14 cellular contexts compared by ENCODE assay signal in the genomic region with DNA sequence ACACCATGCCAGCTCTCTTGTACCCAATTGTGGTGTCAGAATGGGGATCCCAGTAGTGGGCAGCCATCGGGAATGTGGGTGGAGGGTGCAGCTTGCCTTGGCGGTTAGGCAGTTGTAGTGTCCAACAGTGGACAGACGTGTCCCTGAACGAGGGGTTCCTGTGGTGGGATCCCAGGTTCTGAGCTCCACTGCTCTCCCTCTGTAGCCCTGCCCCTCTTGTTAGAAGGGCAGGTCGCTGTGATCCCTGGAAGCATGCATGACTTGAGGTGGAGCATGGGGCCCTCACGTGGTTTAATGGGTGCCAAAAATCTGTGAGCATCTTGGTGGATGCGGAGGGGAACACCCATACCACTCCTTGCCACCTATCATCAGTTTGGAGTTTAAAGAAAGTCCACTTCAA. TPM values are rescaled to one million over a fixed set of nuclear protein-coding genes. Genes with fewer than 3 reads are reported as not detected.
DNase-seq lines count a peak whose midpoint lies in the region; ATAC-seq, FAIRE-seq and TF ChIP-seq lines count a peak whose summit lies in the region.
"Had no signal": no experiment of that assay in that cellular context is flagged by ENCODE, and none has a peak within 500 bp of the region (broad histone marks: within the 10 kb centered on the region; RNA-seq: fewer than 3 reads in every experiment).

No MANE protein-coding gene starts in this region.

- ATAC-seq in A549 = no peak
- no peak for ATAC-seq in activated T-helper 17 cell treated with anti-CD3 and anti-CD28 coated beads, Interleukin-2, amount 50 U/mL, for 72 hours (replicated peaks)

- POLR2A ChIA-PET in A549 (lab: Yijun Ruan, JAX) = interaction anchor here (1.4 kb wide), 1 partner anchor 13 kb away, joined by 3 read pairs; no protein-coding TSS in a partner anchor

- H3K4me3 Mint-ChIP-seq in nephron = peak overlapping the region; percentile 8 to 35 (median 21)
- no peak overlapping the region for H3K4me3 Mint-ChIP-seq in activated T-helper 17 cell treated with anti-CD3 and anti-CD28 coated beads, Interleukin-2, amount 50 U/mL, for 72 hours

- H3K27ac ChIP-seq in A549 = peak overlapping the region in 1 of 2 experiments; percentile 76; a peak in 1 of 6 replicates
- 0 out of 2 replicates have a peak overlapping the region, but pooled peaks have one; percentile 32 for H3K27ac ChIP-seq in BLaER1
- H3K27ac ChIP-seq: GM23248 had no signal

- H3K36me3 ChIP-seq in BLaER1 = peaks cover 28% of the 10 kb centered on the region

- peaks cover 3% of the 10 kb centered on the region for H3K36me3 Mint-ChIP-seq in nephron (ENCODE audit: low read depth)
- peaks cover 18% of the 10 kb centered on the region for H3K36me3 Mint-ChIP-seq in activated T-helper 17 cell treated with anti-CD3 and anti-CD28 coated beads, Interleukin-2, amount 50 U/mL, for 72 hours (ENCODE audit: low read depth)

- CTCF ChIA-PET in A549 (lab: Yijun Ruan, JAX) = interaction anchor here (2.0 to 3.0 kb wide), 2 partner anchors 10 to 33 kb away, joined by 8 to 9 read pairs; no protein-coding TSS in a partner anchor

- H3K4me3 ChIP-seq in A549 = no peak overlapping the region
- H3K4me3 ChIP-seq in BLaER1 = no peak overlapping the region
- H3K4me3 ChIP-seq: GM23248 had no signal

- in situ Hi-C loops in SK-MEL-5 (cut with HindIII; ENCODE audit: low pct_unique_long_range_greater_than_20kb, low sequenced_read_pairs) = no loop called here

- DNase-seq in A549 (ENCODE audit: low read depth in 1 of 2, low spot score in 1 of 2) (no peak), SK-MEL-5 (ENCODE audit: low read depth, low spot score) (peak; percentile 56), LoVo (ENCODE audit: low spot score) (no peak), GDM1 (lab: John Stamatoyannopoulos, UW) (no peak)
- DNase-seq: DMS153, GM23248, NCI-H1930, NCI-H510A treated with DMSO at 0.1 percent for 48 hours, SIG-M5 had no signal

- TF ChIP-seq EP300 in A549 (IDR thresholded peaks at IDR 0.05) = no peak

- H3K9me3 ChIP-seq in A549 = no peaks in the 10 kb centered on the region
- no peaks in the 10 kb centered on the region for H3K9me3 ChIP-seq in BLaER1

- no peak for TF ChIP-seq CTCF in A549 (IDR thresholded peaks at IDR 0.05)
- no peak for TF ChIP-seq CTCF in nephron (IDR thresholded peaks at IDR 0.05; ENCODE audit: unreplicated experiment in 3 of 3)

- no peak for FAIRE-seq in A549 (lab: Jason Lieb, UNC)
- FAIRE-seq: HTR-8/SVneo, RCC 7860 had no signal

- H3K4me1 Mint-ChIP-seq in nephron = peaks cover 56% of the 10 kb centered on the region
- peaks cover 42% of the 10 kb centered on the region for H3K4me1 Mint-ChIP-seq in activated T-helper 17 cell treated with anti-CD3 and anti-CD28 coated beads, Interleukin-2, amount 50 U/mL, for 72 hours

- 0 out of 3 replicates have a peak overlapping the region, but pooled peaks have one; percentile 4 for H3K4me2 ChIP-seq in A549
- H3K4me2 ChIP-seq in BLaER1 = peak overlapping the region; percentile 86

- H4K20me1 ChIP-seq in BLaER1 = peaks cover 89% of the 10 kb centered on the region

- H3K27me3 ChIP-seq in BLaER1 = no peaks in the 10 kb centered on the region

- no peaks in the 10 kb centered on the region for H3K9me3 Mint-ChIP-seq in nephron
- H3K9me3 Mint-ChIP-seq in activated T-helper 17 cell treated with anti-CD3 and anti-CD28 coated beads, Interleukin-2, amount 50 U/mL, for 72 hours = no peaks in the 10 kb centered on the region

- H3K4me1 ChIP-seq in A549 (peaks cover 60% of the 10 kb centered on the region), BLaER1 (peaks cover 72% of the 10 kb centered on the region)

- H3K9ac ChIP-seq in BLaER1 = peak overlapping the region; percentile 95; the same call in 1 of the 2 replicates
- H3K9ac ChIP-seq: GM23248 had no signal

- TF ChIP-seq RAD21 in A549 (conservative IDR thresholded peaks at IDR 0.05 in 1 of 2, IDR thresholded peaks at IDR 0.05 in 1 of 2) = no peak

- H3K27ac Mint-ChIP-seq in nephron = no peak overlapping the region
- no peak overlapping the region for H3K27ac Mint-ChIP-seq in activated T-helper 17 cell treated with anti-CD3 and anti-CD28 coated beads, Interleukin-2, amount 50 U/mL, for 72 hours

- H3K27me3 Mint-ChIP-seq in nephron (ENCODE audit: low read depth) = peaks cover 4% of the 10 kb centered on the region
- no peaks in the 10 kb centered on the region for H3K27me3 Mint-ChIP-seq in activated T-helper 17 cell treated with anti-CD3 and anti-CD28 coated beads, Interleukin-2, amount 50 U/mL, for 72 hours

- WGBS in A549 (ENCODE audit: missing lambda C conversion rate) = 88% methylated on average over 7 of the region's 7 CpGs

- TF ChIP-seq POLR2A in A549 (IDR thresholded peaks at IDR 0.05; ENCODE audit: low read length) = no peak

TF ChIP-seq in A549, 52 proteins besides CTCF, POLR2A, EP300 and RAD21:
- no peak for TF ChIP-seq RNF2 (IDR thresholded peaks at IDR 0.05; ENCODE audit: borderline replicate concordance, low read depth)
- TF ChIP-seq ESRRA (IDR thresholded peaks at IDR 0.05; ENCODE audit: borderline replicate concordance, low read length) = no peak
- no peak for TF ChIP-seq POLR2AphosphoS2 (conservative IDR thresholded peaks at IDR 0.05; ENCODE audit: low read length)
- TF ChIP-seq ZNF302 (CRISPR knock-in tag; IDR thresholded peaks at IDR 0.05) = no peak
- TF ChIP-seq FOXS1 (CRISPR knock-in tag; IDR thresholded peaks at IDR 0.05) = no peak
- no peak for TF ChIP-seq RFX5 (IDR thresholded peaks at IDR 0.05)
- TF ChIP-seq TFCP2L1 (CRISPR knock-in tag; IDR thresholded peaks at IDR 0.05) = no peak
- TF ChIP-seq, protein P1, sequence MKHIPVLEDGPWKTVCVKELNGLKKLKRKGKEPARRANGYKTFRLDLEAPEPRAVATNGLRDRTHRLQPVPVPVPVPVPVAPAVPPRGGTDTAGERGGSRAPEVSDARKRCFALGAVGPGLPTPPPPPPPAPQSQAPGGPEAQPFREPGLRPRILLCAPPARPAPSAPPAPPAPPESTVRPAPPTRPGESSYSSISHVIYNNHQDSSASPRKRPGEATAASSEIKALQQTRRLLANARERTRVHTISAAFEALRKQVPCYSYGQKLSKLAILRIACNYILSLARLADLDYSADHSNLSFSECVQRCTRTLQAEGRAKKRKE (CRISPR knock-in tag; IDR thresholded peaks at IDR 0.05; ENCODE audit: low read depth) = no peak
- TF ChIP-seq ZSCAN20 (CRISPR knock-in tag; IDR thresholded peaks at IDR 0.05) = no peak
- no peak for TF ChIP-seq CHD4 (IDR thresholded peaks at IDR 0.05; ENCODE audit: borderline replicate concordance)
- TF ChIP-seq KDM1A (IDR thresholded peaks at IDR 0.05; ENCODE audit: low read depth) = no peak
- TF ChIP-seq, protein P2, sequence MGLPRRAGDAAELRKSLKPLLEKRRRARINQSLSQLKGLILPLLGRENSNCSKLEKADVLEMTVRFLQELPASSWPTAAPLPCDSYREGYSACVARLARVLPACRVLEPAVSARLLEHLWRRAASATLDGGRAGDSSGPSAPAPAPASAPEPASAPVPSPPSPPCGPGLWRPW (IDR thresholded peaks at IDR 0.05) = no peak
- no peak for TF ChIP-seq SMC3 (IDR thresholded peaks at IDR 0.05)
- no peak for TF ChIP-seq PHF8 (IDR thresholded peaks at IDR 0.05; ENCODE audit: borderline replicate concordance, low read depth)
- TF ChIP-seq, protein P3, sequence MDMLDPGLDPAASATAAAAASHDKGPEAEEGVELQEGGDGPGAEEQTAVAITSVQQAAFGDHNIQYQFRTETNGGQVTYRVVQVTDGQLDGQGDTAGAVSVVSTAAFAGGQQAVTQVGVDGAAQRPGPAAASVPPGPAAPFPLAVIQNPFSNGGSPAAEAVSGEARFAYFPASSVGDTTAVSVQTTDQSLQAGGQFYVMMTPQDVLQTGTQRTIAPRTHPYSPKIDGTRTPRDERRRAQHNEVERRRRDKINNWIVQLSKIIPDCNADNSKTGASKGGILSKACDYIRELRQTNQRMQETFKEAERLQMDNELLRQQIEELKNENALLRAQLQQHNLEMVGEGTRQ (IDR thresholded peaks at IDR 0.05) = no peak
- no peak for TF ChIP-seq NPAS2 (CRISPR knock-in tag; IDR thresholded peaks at IDR 0.05; ENCODE audit: borderline replicate concordance)
- no peak for TF ChIP-seq SREBF2 (IDR thresholded peaks at IDR 0.05)
- no peak for TF ChIP-seq HOXB13 (CRISPR knock-in tag; IDR thresholded peaks at IDR 0.05; ENCODE audit: low read depth)
- no peak for TF ChIP-seq CEBPB (IDR thresholded peaks at IDR 0.05)
- TF ChIP-seq FOSB (CRISPR knock-in tag; IDR thresholded peaks at IDR 0.05) = no peak

RNA-seq across cellular contexts. Expression of a gene that starts 4.3 kb away (rescaled TPM):
- polyA plus RNA-seq in A549 (2011; rRNA removed) = 57.5 and 66.9 TPM in 2 replicates
- 83.3 and 105 TPM in 2 replicates for polyA plus RNA-seq in A549 (2012; cell fraction: cytosol; rRNA removed)
- 194 and 199 TPM in 2 replicates for polyA plus RNA-seq in A549 (2012; cell fraction: nucleus; rRNA removed)
- 111 to 115 TPM (median 114 TPM) in 3 replicates for polyA plus RNA-seq in A549 (2017; fragmentation: RNase III; extraction: RNeasy Plus Mini Kit Qiagen cat#74134 plus additional on column Dnase treatment)
- polyA minus RNA-seq in A549 (2011; rRNA and poly(A)+ RNA removed) = 50.1 and 58.6 TPM in 2 replicates
- total RNA-seq in SK-MEL-5 (2014; rRNA removed; shearing (Covaris generic)) = 149 and 169 TPM in 2 replicates
- polyA plus RNA-seq in SK-MEL-5 (2015; cell fraction: cytosol; rRNA removed) = 553 and 669 TPM in 2 replicates
- polyA plus RNA-seq in SK-MEL-5 (2015; cell fraction: nucleus; rRNA removed) = 220 and 255 TPM in 2 replicates
- total RNA-seq in activated T-helper 17 cell treated with anti-CD3 and anti-CD28 coated beads, Interleukin-2, amount 50 U/mL, for 72 hours = 10 to 100 TPM; 49.7 to 53.6 TPM
